ENCODE assay signal across 1 cellular context in the genomic region with DNA sequence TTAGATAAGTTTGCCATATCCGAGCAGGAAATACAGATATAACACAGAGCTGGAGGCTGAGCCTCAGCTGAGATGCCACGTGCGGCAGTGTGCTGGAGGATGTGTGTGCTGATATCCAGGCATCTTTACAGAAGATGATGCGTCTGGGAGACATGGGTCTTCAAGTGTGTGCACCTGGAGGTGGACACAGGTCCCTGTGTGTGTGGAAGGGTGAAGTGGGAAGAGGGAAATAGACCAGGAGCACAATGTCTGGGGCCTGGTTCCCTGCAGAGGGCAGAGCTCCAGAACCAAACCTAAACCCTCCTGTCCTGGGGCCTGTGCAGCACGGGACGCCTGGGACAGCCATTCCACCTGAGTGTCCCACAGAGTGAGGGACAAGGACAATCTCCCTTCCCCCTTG.
TF ChIP-seq lines count a peak whose summit lies in the region.

No MANE protein-coding gene starts in this region.

TF ChIP-seq in H1, 55 proteins besides CTCF, POLR2A, EP300 and RAD21:
- TF ChIP-seq CREB1 (IDR thresholded peaks at IDR 0.05) (no peak), SIN3A (conservative IDR thresholded peaks at IDR 0.05 in 1 of 2, IDR thresholded peaks at IDR 0.05 in 1 of 2; ENCODE audit: low read depth in 1 of 2, low read length in 2 of 2) (no peak), KDM5A (IDR thresholded peaks at IDR 0.05; ENCODE audit: low read length) (no peak), SIRT6 (IDR thresholded peaks at IDR 0.05; ENCODE audit: low read length) (no peak)
TF ChIP-seq in H1: peak in this region for 0.
